13 cellular contexts compared by ENCODE assay signal in genomic region chr7:106058925-106059324, GRCh38. TPM values are rescaled to one million over a fixed set of nuclear protein-coding genes. Genes with fewer than 3 reads are reported as not detected.
A peak's percentile ranks its signal among the peaks of the same experiment; 100 is the strongest.
DNase-seq lines count a peak whose midpoint lies in the region; ATAC-seq and TF ChIP-seq lines count a peak whose summit lies in the region.
"Had no signal": no experiment of that assay in that cellular context is flagged by ENCODE, and none has a peak within 500 bp of the region (broad histone marks: within the 10 kb centered on the region; RNA-seq: fewer than 3 reads in every experiment).

No MANE protein-coding gene starts in this region.

- H3K27ac Mint-ChIP-seq in endothelial cell (ENCODE audit: unreplicated experiment): peak overlapping the region; percentile 64

- H3K36me3 Mint-ChIP-seq in endothelial cell (ENCODE audit: low read depth, unreplicated experiment): peaks cover 4% of the 10 kb centered on the region
- H3K36me3 Mint-ChIP-seq: natural killer cell treated with Interleukin-12 subunit alpha and Interleukin-12 subunit beta and Interleukin-15 and Interleukin-18, amount 100 ng/mL, for 72 hours had no signal

- H3K9ac ChIP-seq in PC-3 (ENCODE audit: low read length) (no peak overlapping the region), rectal smooth muscle tissue (ENCODE audit: low read length) (no peak overlapping the region)

- no peaks in the 10 kb centered on the region for H3K9me3 Mint-ChIP-seq in endothelial cell (ENCODE audit: unreplicated experiment)
- H3K9me3 Mint-ChIP-seq: natural killer cell treated with Interleukin-12 subunit alpha and Interleukin-12 subunit beta and Interleukin-15 and Interleukin-18, amount 100 ng/mL, for 72 hours had no signal

- no peaks in the 10 kb centered on the region for H3K9me3 ChIP-seq in PC-3 (ENCODE audit: low read length)
- H3K9me3 ChIP-seq: heart left ventricle, upper lobe of left lung had no signal

- H3K4me1 ChIP-seq in PC-3 (ENCODE audit: insufficient read depth, low read length) (peaks cover 44% of the 10 kb centered on the region), rectal smooth muscle tissue (ENCODE audit: control insufficient read depth, insufficient read depth, low read length) (peaks cover 23% of the 10 kb centered on the region)

- POLR2A ChIA-PET in PC-3 (lab: Charles Lee; ENCODE audit: unreplicated experiment): interaction anchor here (0.5 kb wide), 1 partner anchor 311 kb away, joined by 5 read pairs; no protein-coding TSS in a partner anchor

- no peaks in the 10 kb centered on the region for H3K9me2 ChIP-seq in PC-3 (replicated peaks; ENCODE audit: low read length)

- H3K27me3 Mint-ChIP-seq in endothelial cell (ENCODE audit: unreplicated experiment): peaks cover 6% of the 10 kb centered on the region

- intact Hi-C loops in PC-3 (cut with micrococcal nuclease): loop anchor here (10.0 kb wide), 1 partner anchor 406 kb away; no protein-coding TSS in a partner anchor

- peak overlapping the region; percentile 3; the same call in 1 of the 2 replicates for H3K4me2 ChIP-seq in PC-3 (ENCODE audit: low read length)

- no peaks in the 10 kb centered on the region for H3F3A ChIP-seq in PC-3 (ENCODE audit: low read length, unreplicated experiment)

- no peak overlapping the region for H3K27ac ChIP-seq in PC-3 (ENCODE audit: low read length)
- H3K27ac ChIP-seq in rectal smooth muscle tissue (ENCODE audit: low read depth, low read length): peak overlapping the region; percentile 39
- H3K27ac ChIP-seq: upper lobe of left lung had no signal

- no peak for TF ChIP-seq CTCF in PC-3 (conservative IDR thresholded peaks at IDR 0.05; ENCODE audit: low read depth, low read length)
- no peak for TF ChIP-seq CTCF in endothelial cell (IDR thresholded peaks at IDR 0.05; ENCODE audit: unreplicated experiment)

- no peaks in the 10 kb centered on the region for H3K79me2 ChIP-seq in PC-3 (ENCODE audit: low read length)

- CTCF ChIA-PET in PC-3 (lab: Charles Lee): interaction anchor here (1.6 to 1.7 kb wide), 2 partner anchors 95 to 96 kb away, joined by 4 to 8 read pairs; no protein-coding TSS in a partner anchor

- no peaks in the 10 kb centered on the region for H4K20me1 ChIP-seq in PC-3 (ENCODE audit: low read length)

- DNase-seq in DMS 273 (lab: John Stamatoyannopoulos, UW; ENCODE audit: unreplicated experiment): peak; percentile 82
- DNase-seq in PC-3: no peak
- no peak for DNase-seq in endothelial cell (ENCODE audit: low spot score)
- DNase-seq in stimulated activated CD4-positive, alpha-beta T cell treated with anti-CD3 and anti-CD28 coated beads, Interleukin-4, amount 100 ng/mL, for 4 hours: no peak
- no peak for DNase-seq in hepatic stellate cell (ENCODE audit: low spot score)
- DNase-seq in DMS53 treated with DMSO at 0.1 percent for 48 hours (lab: John Stamatoyannopoulos, UW; ENCODE audit: unreplicated experiment): no peak
- DNase-seq in NCI-H526 treated with DMSO at 0.1 percent for 48 hours (lab: John Stamatoyannopoulos, UW): no peak
- DNase-seq: heart left ventricle, NCI-H1092, T-helper 9 cell had no signal

- H3K36me3 ChIP-seq in PC-3 (ENCODE audit: low read depth, low read length): no peaks in the 10 kb centered on the region
- H3K36me3 ChIP-seq in rectal smooth muscle tissue (ENCODE audit: control insufficient read depth, insufficient read depth, low read length): no peaks in the 10 kb centered on the region
- H3K36me3 ChIP-seq: heart left ventricle, upper lobe of left lung had no signal

- no TSS peak for BruUV-seq in PC-3 (replicated peaks; lab: Mats Ljungman, UMichigan)

- ATAC-seq in PC-3: no peak
- ATAC-seq: natural killer cell treated with Interleukin-12 subunit alpha and Interleukin-12 subunit beta and Interleukin-15 and Interleukin-18, amount 100 ng/mL, for 72 hours had no signal

- H3K4me3 ChIP-seq in PC-3 (ENCODE audit: low read length): no peak overlapping the region
- H3K4me3 ChIP-seq in rectal smooth muscle tissue (ENCODE audit: low read length): no peak overlapping the region
- H3K4me3 ChIP-seq: heart left ventricle, upper lobe of left lung had no signal

- H3K27me3 ChIP-seq in PC-3 (ENCODE audit: low read length) (no peaks in the 10 kb centered on the region), rectal smooth muscle tissue (ENCODE audit: control insufficient read depth, insufficient read depth, low read length) (no peaks in the 10 kb centered on the region)
- H3K27me3 ChIP-seq: heart left ventricle, upper lobe of left lung had no signal

- H2AFZ ChIP-seq in PC-3 (ENCODE audit: low read length): peak overlapping the region; percentile 59

- H3K4me1 Mint-ChIP-seq in endothelial cell (ENCODE audit: unreplicated experiment): peaks cover 32% of the 10 kb centered on the region

- H3K4me3 Mint-ChIP-seq in endothelial cell (ENCODE audit: unreplicated experiment): no peak overlapping the region
- H3K4me3 Mint-ChIP-seq: natural killer cell treated with Interleukin-12 subunit alpha and Interleukin-12 subunit beta and Interleukin-15 and Interleukin-18, amount 100 ng/mL, for 72 hours had no signal

RNA-seq across cellular contexts. Expression of gene SYPL1, which starts 53.2 kb away (rescaled TPM):
- 45.9 and 57.9 TPM in 2 replicates for total RNA-seq in PC-3 (2014; rRNA removed)
- total RNA-seq in endothelial cell (ENCODE audit: unreplicated experiment): 92.7 TPM
